22 cellular contexts compared by ENCODE assay signal in genomic region chrX:126658447-126658846, GRCh38.
DNase-seq lines count a peak whose midpoint lies in the region; ATAC-seq, FAIRE-seq and TF ChIP-seq lines count a peak whose summit lies in the region.
"Had no signal": no experiment of that assay in that cellular context is flagged by ENCODE, and none has a peak within 500 bp of the region (broad histone marks: within the 10 kb centered on the region; RNA-seq: fewer than 3 reads in every experiment).

No MANE protein-coding gene starts in this region.

- no peaks in the 10 kb centered on the region for H3K36me3 ChIP-seq in bronchial epithelial cell (ENCODE audit: control insufficient read depth, insufficient read depth, low read length)
- H3K36me3 ChIP-seq: BE2C, MG63, Peyer's patch, SJSA1 had no signal

- no peak overlapping the region for H3K27ac ChIP-seq in RWPE1
- H3K27ac ChIP-seq: Peyer's patch, SJSA1 had no signal

- no peak for TF ChIP-seq CTCF in RWPE1 (conservative IDR thresholded peaks at IDR 0.05; ENCODE audit: low read depth)
- no peak for TF ChIP-seq CTCF in bronchial epithelial cell (IDR thresholded peaks at IDR 0.05; ENCODE audit: insufficient read depth, low read length, severe bottlenecking)

- peak; percentile 9 to 18 for DNase-seq in Kasumi-1 (lab: John Stamatoyannopoulos, UW)
- peak; percentile 16 for DNase-seq in RWPE1 (ENCODE audit: low spot score)
- DNase-seq in bronchial epithelial cell (ENCODE audit: low read depth): peak; percentile 1
- DNase-seq in urothelium cell line (ENCODE audit: low spot score): peak; percentile 11
- no peak for DNase-seq in OCI-M2 (lab: John Stamatoyannopoulos, UW; ENCODE audit: unreplicated experiment)
- DNase-seq in activated effector memory CD4-positive, alpha-beta T cell treated with Interleukin-2 at 50 U/mL for 16 hours: no peak
- DNase-seq: BE2C; CD4-positive, alpha-beta T cell; DMS79 treated with DMSO at 0.1 percent for 48 hours; GDM1; KBM-7; MG63; NCI-H1092 treated with DMSO at 0.1 percent for 48 hours; NCI-H1694; NCI-H524; Peyer's patch had no signal

- FAIRE-seq in bronchial epithelial cell (lab: Jason Lieb, UNC) (no peak), urothelium cell line (lab: Jason Lieb, UNC) (no peak)
- FAIRE-seq: GM12878, GM18507 had no signal

- CTCF ChIA-PET in RWPE1 (lab: Yijun Ruan, JAX): no interaction called here

- ATAC-seq in GM18505 (IDR thresholded peaks at IDR 0.05; ENCODE audit: unreplicated experiment): no peak
- ATAC-seq: GM12878, GM23338, HCT116 had no signal

- no peak for TF ChIP-seq POLR2A in GM18505 (IDR thresholded peaks at IDR 0.05; ENCODE audit: borderline replicate concordance, extremely low read depth, insufficient read depth, insufficient read length)

- POLR2A ChIA-PET in RWPE1 (lab: Yijun Ruan, JAX; ENCODE audit: low non-redundant PET): no interaction called here

- no peak overlapping the region for H3K4me3 ChIP-seq in bronchial epithelial cell (ENCODE audit: low read depth, low read length)
- H3K4me3 ChIP-seq: GM12878, GM23338, MG63, Peyer's patch, SJSA1 had no signal

- H3K27me3 ChIP-seq in bronchial epithelial cell (ENCODE audit: control insufficient read depth, insufficient read depth, low read length): no peaks in the 10 kb centered on the region
- H3K27me3 ChIP-seq: BE2C, MG63, Peyer's patch, SJSA1 had no signal

Comparison
In these comparisons a context has a peak if more than half of its experiments do, and no peak if none do; other contexts are left out.
1. DNase-seq: peak in Kasumi-1 (2 of 2), RWPE1 (single experiment), bronchial epithelial cell (single experiment) and urothelium cell line (single experiment); none in OCI-M2 (single experiment) and activated effector memory CD4-positive, alpha-beta T cell treated with Interleukin-2 at 50 U/mL for 16 hours (single experiment).